In the genomic region with DNA sequence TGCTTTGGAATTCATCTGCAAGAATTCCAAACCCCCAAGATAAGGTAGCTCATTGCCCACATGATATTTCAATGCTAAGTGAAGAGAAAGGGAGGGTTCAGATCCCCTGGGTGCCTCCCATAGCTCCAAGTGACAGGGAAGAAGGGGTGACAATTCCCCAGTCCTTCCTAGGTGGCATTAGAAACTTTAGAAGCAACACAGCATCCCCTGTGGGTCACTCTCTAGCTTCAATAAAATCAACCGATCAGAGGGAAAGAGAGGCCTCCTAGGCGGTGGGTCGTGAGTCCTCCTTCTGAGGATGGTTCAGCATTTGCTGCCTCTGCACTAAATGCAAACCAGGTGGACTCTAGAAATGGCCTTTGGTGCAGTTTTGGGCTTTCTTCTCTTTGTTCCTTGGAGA, we compare ENCODE assay signal across 1 cellular context.
TF ChIP-seq lines count a peak whose summit lies in the region.

No MANE protein-coding gene starts in this region.

TF ChIP-seq in H1, 55 proteins besides CTCF, POLR2A, EP300 and RAD21:
- TF ChIP-seq CREB1 (IDR thresholded peaks at IDR 0.05) (no peak), HDAC2 (IDR thresholded peaks at IDR 0.05; ENCODE audit: borderline replicate concordance in 1 of 2, low read depth in 2 of 2, low read length in 2 of 2) (no peak), SRF (IDR thresholded peaks at IDR 0.05; ENCODE audit: low read depth, low read length) (no peak), JUND (IDR thresholded peaks at IDR 0.05; ENCODE audit: low read length) (no peak), TAF7 (optimal IDR thresholded peaks at IDR 0.05; ENCODE audit: borderline replicate concordance, low read depth, low read length) (no peak), EZH2 (IDR thresholded peaks at IDR 0.05; ENCODE audit: low read depth, low read length, severe bottlenecking) (no peak), CHD1 (IDR thresholded peaks at IDR 0.05; ENCODE audit: low read depth, low read length) (no peak), GTF2F1 (IDR thresholded peaks at IDR 0.05; ENCODE audit: borderline replicate concordance, low read depth, low read length) (no peak), TAF1 (IDR thresholded peaks at IDR 0.05; ENCODE audit: low read depth, low read length) (no peak), EGR1 (IDR thresholded peaks at IDR 0.05; ENCODE audit: borderline replicate concordance, low read depth, low read length) (no peak), CBX8 (IDR thresholded peaks at IDR 0.05; ENCODE audit: borderline replicate concordance, low read depth, low read length) (no peak)
- TF ChIP-seq, protein P1, sequence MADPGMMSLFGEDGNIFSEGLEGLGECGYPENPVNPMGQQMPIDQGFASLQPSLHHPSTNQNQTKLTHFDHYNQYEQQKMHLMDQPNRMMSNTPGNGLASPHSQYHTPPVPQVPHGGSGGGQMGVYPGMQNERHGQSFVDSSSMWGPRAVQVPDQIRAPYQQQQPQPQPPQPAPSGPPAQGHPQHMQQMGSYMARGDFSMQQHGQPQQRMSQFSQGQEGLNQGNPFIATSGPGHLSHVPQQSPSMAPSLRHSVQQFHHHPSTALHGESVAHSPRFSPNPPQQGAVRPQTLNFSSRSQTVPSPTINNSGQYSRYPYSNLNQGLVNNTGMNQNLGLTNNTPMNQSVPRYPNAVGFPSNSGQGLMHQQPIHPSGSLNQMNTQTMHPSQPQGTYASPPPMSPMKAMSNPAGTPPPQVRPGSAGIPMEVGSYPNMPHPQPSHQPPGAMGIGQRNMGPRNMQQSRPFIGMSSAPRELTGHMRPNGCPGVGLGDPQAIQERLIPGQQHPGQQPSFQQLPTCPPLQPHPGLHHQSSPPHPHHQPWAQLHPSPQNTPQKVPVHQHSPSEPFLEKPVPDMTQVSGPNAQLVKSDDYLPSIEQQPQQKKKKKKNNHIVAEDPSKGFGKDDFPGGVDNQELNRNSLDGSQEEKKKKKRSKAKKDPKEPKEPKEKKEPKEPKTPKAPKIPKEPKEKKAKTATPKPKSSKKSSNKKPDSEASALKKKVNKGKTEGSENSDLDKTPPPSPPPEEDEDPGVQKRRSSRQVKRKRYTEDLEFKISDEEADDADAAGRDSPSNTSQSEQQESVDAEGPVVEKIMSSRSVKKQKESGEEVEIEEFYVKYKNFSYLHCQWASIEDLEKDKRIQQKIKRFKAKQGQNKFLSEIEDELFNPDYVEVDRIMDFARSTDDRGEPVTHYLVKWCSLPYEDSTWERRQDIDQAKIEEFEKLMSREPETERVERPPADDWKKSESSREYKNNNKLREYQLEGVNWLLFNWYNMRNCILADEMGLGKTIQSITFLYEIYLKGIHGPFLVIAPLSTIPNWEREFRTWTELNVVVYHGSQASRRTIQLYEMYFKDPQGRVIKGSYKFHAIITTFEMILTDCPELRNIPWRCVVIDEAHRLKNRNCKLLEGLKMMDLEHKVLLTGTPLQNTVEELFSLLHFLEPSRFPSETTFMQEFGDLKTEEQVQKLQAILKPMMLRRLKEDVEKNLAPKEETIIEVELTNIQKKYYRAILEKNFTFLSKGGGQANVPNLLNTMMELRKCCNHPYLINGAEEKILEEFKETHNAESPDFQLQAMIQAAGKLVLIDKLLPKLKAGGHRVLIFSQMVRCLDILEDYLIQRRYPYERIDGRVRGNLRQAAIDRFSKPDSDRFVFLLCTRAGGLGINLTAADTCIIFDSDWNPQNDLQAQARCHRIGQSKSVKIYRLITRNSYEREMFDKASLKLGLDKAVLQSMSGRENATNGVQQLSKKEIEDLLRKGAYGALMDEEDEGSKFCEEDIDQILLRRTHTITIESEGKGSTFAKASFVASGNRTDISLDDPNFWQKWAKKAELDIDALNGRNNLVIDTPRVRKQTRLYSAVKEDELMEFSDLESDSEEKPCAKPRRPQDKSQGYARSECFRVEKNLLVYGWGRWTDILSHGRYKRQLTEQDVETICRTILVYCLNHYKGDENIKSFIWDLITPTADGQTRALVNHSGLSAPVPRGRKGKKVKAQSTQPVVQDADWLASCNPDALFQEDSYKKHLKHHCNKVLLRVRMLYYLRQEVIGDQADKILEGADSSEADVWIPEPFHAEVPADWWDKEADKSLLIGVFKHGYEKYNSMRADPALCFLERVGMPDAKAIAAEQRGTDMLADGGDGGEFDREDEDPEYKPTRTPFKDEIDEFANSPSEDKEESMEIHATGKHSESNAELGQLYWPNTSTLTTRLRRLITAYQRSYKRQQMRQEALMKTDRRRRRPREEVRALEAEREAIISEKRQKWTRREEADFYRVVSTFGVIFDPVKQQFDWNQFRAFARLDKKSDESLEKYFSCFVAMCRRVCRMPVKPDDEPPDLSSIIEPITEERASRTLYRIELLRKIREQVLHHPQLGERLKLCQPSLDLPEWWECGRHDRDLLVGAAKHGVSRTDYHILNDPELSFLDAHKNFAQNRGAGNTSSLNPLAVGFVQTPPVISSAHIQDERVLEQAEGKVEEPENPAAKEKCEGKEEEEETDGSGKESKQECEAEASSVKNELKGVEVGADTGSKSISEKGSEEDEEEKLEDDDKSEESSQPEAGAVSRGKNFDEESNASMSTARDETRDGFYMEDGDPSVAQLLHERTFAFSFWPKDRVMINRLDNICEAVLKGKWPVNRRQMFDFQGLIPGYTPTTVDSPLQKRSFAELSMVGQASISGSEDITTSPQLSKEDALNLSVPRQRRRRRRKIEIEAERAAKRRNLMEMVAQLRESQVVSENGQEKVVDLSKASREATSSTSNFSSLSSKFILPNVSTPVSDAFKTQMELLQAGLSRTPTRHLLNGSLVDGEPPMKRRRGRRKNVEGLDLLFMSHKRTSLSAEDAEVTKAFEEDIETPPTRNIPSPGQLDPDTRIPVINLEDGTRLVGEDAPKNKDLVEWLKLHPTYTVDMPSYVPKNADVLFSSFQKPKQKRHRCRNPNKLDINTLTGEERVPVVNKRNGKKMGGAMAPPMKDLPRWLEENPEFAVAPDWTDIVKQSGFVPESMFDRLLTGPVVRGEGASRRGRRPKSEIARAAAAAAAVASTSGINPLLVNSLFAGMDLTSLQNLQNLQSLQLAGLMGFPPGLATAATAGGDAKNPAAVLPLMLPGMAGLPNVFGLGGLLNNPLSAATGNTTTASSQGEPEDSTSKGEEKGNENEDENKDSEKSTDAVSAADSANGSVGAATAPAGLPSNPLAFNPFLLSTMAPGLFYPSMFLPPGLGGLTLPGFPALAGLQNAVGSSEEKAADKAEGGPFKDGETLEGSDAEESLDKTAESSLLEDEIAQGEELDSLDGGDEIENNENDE (IDR thresholded peaks at IDR 0.05; ENCODE audit: insufficient replicate concordance, low read length): no peak
